In genomic region chr2:45273412-45274189, GRCh38 we compare ENCODE assay signal across 1 cellular context.
TF ChIP-seq lines count a peak whose summit lies in the region.

No MANE protein-coding gene starts in this region.

TF ChIP-seq in HepG2, 621 proteins besides CTCF, POLR2A, EP300 and RAD21 (continued from another document and continues in another):
- TF ChIP-seq, protein P1, sequence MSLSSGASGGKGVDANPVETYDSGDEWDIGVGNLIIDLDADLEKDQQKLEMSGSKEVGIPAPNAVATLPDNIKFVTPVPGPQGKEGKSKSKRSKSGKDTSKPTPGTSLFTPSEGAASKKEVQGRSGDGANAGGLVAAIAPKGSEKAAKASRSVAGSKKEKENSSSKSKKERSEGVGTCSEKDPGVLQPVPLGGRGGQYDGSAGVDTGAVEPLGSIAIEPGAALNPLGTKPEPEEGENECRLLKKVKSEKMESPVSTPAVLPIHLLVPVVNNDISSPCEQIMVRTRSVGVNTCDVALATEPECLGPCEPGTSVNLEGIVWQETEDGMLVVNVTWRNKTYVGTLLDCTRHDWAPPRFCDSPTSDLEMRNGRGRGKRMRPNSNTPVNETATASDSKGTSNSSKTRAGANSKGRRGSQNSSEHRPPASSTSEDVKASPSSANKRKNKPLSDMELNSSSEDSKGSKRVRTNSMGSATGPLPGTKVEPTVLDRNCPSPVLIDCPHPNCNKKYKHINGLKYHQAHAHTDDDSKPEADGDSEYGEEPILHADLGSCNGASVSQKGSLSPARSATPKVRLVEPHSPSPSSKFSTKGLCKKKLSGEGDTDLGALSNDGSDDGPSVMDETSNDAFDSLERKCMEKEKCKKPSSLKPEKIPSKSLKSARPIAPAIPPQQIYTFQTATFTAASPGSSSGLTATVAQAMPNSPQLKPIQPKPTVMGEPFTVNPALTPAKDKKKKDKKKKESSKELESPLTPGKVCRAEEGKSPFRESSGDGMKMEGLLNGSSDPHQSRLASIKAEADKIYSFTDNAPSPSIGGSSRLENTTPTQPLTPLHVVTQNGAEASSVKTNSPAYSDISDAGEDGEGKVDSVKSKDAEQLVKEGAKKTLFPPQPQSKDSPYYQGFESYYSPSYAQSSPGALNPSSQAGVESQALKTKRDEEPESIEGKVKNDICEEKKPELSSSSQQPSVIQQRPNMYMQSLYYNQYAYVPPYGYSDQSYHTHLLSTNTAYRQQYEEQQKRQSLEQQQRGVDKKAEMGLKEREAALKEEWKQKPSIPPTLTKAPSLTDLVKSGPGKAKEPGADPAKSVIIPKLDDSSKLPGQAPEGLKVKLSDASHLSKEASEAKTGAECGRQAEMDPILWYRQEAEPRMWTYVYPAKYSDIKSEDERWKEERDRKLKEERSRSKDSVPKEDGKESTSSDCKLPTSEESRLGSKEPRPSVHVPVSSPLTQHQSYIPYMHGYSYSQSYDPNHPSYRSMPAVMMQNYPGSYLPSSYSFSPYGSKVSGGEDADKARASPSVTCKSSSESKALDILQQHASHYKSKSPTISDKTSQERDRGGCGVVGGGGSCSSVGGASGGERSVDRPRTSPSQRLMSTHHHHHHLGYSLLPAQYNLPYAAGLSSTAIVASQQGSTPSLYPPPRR (CRISPR knock-in tag; IDR thresholded peaks at IDR 0.05; ENCODE audit: borderline replicate concordance): peak; percentile 100
- peak; percentile 92 for TF ChIP-seq ONECUT2 (CRISPR knock-in tag; IDR thresholded peaks at IDR 0.05)
- TF ChIP-seq HIC2 (CRISPR knock-in tag; IDR thresholded peaks at IDR 0.05; ENCODE audit: low read depth): no peak
- no peak for TF ChIP-seq RARG (CRISPR knock-in tag; IDR thresholded peaks at IDR 0.05; ENCODE audit: low read depth)
- TF ChIP-seq GABPA (IDR thresholded peaks at IDR 0.05; ENCODE audit: low read depth, low read length): no peak
- peak; percentile 55 for TF ChIP-seq GABPA (CRISPR knock-in tag; IDR thresholded peaks at IDR 0.05; ENCODE audit: low read depth)
- no peak for TF ChIP-seq MAFG (CRISPR knock-in tag; IDR thresholded peaks at IDR 0.05)
- TF ChIP-seq TFAP4 (IDR thresholded peaks at IDR 0.05; ENCODE audit: borderline replicate concordance, low read depth): peak; percentile 92
- TF ChIP-seq, protein P2, sequence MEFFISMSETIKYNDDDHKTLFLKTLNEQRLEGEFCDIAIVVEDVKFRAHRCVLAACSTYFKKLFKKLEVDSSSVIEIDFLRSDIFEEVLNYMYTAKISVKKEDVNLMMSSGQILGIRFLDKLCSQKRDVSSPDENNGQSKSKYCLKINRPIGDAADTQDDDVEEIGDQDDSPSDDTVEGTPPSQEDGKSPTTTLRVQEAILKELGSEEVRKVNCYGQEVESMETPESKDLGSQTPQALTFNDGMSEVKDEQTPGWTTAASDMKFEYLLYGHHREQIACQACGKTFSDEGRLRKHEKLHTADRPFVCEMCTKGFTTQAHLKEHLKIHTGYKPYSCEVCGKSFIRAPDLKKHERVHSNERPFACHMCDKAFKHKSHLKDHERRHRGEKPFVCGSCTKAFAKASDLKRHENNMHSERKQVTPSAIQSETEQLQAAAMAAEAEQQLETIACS (CRISPR knock-in tag; IDR thresholded peaks at IDR 0.05): no peak
- TF ChIP-seq POGZ (CRISPR knock-in tag; IDR thresholded peaks at IDR 0.05): peak; percentile 71
- TF ChIP-seq, protein P3, sequence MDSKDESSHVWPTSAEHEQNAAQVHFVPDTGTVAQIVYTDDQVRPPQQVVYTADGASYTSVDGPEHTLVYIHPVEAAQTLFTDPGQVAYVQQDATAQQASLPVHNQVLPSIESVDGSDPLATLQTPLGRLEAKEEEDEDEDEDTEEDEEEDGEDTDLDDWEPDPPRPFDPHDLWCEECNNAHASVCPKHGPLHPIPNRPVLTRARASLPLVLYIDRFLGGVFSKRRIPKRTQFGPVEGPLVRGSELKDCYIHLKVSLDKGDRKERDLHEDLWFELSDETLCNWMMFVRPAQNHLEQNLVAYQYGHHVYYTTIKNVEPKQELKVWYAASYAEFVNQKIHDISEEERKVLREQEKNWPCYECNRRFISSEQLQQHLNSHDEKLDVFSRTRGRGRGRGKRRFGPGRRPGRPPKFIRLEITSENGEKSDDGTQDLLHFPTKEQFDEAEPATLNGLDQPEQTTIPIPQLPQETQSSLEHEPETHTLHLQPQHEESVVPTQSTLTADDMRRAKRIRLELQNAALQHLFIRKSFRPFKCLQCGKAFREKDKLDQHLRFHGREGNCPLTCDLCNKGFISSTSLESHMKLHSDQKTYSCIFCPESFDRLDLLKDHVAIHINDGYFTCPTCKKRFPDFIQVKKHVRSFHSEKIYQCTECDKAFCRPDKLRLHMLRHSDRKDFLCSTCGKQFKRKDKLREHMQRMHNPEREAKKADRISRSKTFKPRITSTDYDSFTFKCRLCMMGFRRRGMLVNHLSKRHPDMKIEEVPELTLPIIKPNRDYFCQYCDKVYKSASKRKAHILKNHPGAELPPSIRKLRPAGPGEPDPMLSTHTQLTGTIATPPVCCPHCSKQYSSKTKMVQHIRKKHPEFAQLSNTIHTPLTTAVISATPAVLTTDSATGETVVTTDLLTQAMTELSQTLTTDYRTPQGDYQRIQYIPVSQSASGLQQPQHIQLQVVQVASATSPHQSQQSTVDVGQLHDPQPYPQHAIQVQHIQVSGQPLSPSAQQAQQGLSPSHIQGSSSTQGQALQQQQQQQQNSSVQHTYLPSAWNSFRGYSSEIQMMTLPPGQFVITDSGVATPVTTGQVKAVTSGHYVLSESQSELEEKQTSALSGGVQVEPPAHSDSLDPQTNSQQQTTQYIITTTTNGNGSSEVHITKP (CRISPR knock-in tag; IDR thresholded peaks at IDR 0.05; ENCODE audit: low read depth): no peak
- TF ChIP-seq ATAD3A (CRISPR knock-in tag; IDR thresholded peaks at IDR 0.05): no peak
- TF ChIP-seq PRPF4 (IDR thresholded peaks at IDR 0.05; ENCODE audit: low read depth, low read length, poor library complexity, severe bottlenecking): no peak
- peak; percentile 77; the same call in 1 of the 2 replicates for TF ChIP-seq YEATS2 (CRISPR knock-in tag; IDR thresholded peaks at IDR 0.05; ENCODE audit: borderline replicate concordance)
- no peak for TF ChIP-seq ZFP82 (CRISPR knock-in tag; IDR thresholded peaks at IDR 0.05; ENCODE audit: borderline replicate concordance)
- TF ChIP-seq ZNF333 (CRISPR knock-in tag; IDR thresholded peaks at IDR 0.05; ENCODE audit: borderline replicate concordance): no peak
- peak; percentile 84; the same call in 1 of the 2 replicates for TF ChIP-seq MYPOP (CRISPR knock-in tag; IDR thresholded peaks at IDR 0.05)
- peak; percentile 89 for TF ChIP-seq ZBTB25 (CRISPR knock-in tag; IDR thresholded peaks at IDR 0.05)
- no peak for TF ChIP-seq HNRNPUL1 (IDR thresholded peaks at IDR 0.05; ENCODE audit: low read depth, low read length)
- TF ChIP-seq, protein P4, sequence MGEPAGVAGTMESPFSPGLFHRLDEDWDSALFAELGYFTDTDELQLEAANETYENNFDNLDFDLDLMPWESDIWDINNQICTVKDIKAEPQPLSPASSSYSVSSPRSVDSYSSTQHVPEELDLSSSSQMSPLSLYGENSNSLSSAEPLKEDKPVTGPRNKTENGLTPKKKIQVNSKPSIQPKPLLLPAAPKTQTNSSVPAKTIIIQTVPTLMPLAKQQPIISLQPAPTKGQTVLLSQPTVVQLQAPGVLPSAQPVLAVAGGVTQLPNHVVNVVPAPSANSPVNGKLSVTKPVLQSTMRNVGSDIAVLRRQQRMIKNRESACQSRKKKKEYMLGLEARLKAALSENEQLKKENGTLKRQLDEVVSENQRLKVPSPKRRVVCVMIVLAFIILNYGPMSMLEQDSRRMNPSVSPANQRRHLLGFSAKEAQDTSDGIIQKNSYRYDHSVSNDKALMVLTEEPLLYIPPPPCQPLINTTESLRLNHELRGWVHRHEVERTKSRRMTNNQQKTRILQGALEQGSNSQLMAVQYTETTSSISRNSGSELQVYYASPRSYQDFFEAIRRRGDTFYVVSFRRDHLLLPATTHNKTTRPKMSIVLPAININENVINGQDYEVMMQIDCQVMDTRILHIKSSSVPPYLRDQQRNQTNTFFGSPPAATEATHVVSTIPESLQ (CRISPR knock-in tag; conservative IDR thresholded peaks at IDR 0.05): no peak; the same call in 1 of the 2 replicates
- TF ChIP-seq, protein P5, sequence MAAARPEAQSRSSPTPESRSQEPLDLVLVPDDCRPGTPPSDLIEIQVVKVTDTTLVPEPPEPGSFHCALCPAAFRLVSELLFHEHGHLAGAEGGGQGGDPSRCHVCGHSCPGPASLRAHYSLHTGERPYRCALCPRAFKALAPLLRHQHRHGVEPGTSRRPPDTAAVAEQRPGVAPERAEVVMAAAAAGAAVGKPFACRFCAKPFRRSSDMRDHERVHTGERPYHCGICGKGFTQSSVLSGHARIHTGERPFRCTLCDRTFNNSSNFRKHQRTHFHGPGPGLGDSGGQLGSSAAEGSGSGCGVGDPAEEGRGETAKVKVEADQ (CRISPR knock-in tag; IDR thresholded peaks at IDR 0.05; ENCODE audit: borderline replicate concordance): peak; percentile 66; the same call in 1 of the 2 replicates
- TF ChIP-seq SALL1 (CRISPR knock-in tag; IDR thresholded peaks at IDR 0.05): peak; percentile 70; the same call in 1 of the 2 replicates
- TF ChIP-seq ZNF335 (CRISPR knock-in tag; IDR thresholded peaks at IDR 0.05): peak; percentile 52; the same call in 1 of the 2 replicates
- peak; percentile 82 for TF ChIP-seq MEF2D (CRISPR knock-in tag; IDR thresholded peaks at IDR 0.05)
- no peak; the same call in 1 of the 2 replicates for TF ChIP-seq ZFP91 (CRISPR knock-in tag; IDR thresholded peaks at IDR 0.05; ENCODE audit: borderline replicate concordance)
- TF ChIP-seq, protein P6, sequence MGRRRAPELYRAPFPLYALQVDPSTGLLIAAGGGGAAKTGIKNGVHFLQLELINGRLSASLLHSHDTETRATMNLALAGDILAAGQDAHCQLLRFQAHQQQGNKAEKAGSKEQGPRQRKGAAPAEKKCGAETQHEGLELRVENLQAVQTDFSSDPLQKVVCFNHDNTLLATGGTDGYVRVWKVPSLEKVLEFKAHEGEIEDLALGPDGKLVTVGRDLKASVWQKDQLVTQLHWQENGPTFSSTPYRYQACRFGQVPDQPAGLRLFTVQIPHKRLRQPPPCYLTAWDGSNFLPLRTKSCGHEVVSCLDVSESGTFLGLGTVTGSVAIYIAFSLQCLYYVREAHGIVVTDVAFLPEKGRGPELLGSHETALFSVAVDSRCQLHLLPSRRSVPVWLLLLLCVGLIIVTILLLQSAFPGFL (CRISPR knock-in tag; IDR thresholded peaks at IDR 0.05): no peak
- TF ChIP-seq NR1H2 (CRISPR knock-in tag; IDR thresholded peaks at IDR 0.05; ENCODE audit: borderline replicate concordance, low read depth): no peak
- peak; percentile 86 for TF ChIP-seq SP5 (CRISPR knock-in tag; IDR thresholded peaks at IDR 0.05; ENCODE audit: borderline replicate concordance, low read depth)
- no peak for TF ChIP-seq ZNF660 (CRISPR knock-in tag; IDR thresholded peaks at IDR 0.05; ENCODE audit: borderline replicate concordance, low read depth)
- no peak for TF ChIP-seq ISX (CRISPR knock-in tag; conservative IDR thresholded peaks at IDR 0.05)
- TF ChIP-seq ZNF563 (CRISPR knock-in tag; IDR thresholded peaks at IDR 0.05): no peak
- TF ChIP-seq POLR2G (IDR thresholded peaks at IDR 0.05; ENCODE audit: low read depth, low read length): no peak; the same call in 1 of the 2 replicates
- TF ChIP-seq, protein P7, sequence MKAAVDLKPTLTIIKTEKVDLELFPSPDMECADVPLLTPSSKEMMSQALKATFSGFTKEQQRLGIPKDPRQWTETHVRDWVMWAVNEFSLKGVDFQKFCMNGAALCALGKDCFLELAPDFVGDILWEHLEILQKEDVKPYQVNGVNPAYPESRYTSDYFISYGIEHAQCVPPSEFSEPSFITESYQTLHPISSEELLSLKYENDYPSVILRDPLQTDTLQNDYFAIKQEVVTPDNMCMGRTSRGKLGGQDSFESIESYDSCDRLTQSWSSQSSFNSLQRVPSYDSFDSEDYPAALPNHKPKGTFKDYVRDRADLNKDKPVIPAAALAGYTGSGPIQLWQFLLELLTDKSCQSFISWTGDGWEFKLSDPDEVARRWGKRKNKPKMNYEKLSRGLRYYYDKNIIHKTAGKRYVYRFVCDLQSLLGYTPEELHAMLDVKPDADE (CRISPR knock-in tag; IDR thresholded peaks at IDR 0.05): no peak
- TF ChIP-seq ZMYM3 (CRISPR knock-in tag; IDR thresholded peaks at IDR 0.05): 0 out of 2 replicates have a peak, but pooled peaks have one; percentile 23
